Comparison of ENCODE assay signal across 20 cellular contexts in genomic region chr18:35087726-35088125, GRCh38. TPM values are rescaled to one million over a fixed set of nuclear protein-coding genes. Genes with fewer than 3 reads are reported as not detected.
DNase-seq lines count a peak whose midpoint lies in the region; ATAC-seq and TF ChIP-seq lines count a peak whose summit lies in the region.
"Had no signal": no experiment of that assay in that cellular context is flagged by ENCODE, and none has a peak within 500 bp of the region (broad histone marks: within the 10 kb centered on the region; RNA-seq: fewer than 3 reads in every experiment).

No MANE protein-coding gene starts in this region.

- intact Hi-C loops in natural killer cell (cut with micrococcal nuclease) = no loop called here

- no peak for TF ChIP-seq CTCF in natural killer cell (IDR thresholded peaks at IDR 0.05)
- no peak for TF ChIP-seq CTCF in HFFc6 (IDR thresholded peaks at IDR 0.05)

- DNase-seq in natural killer cell = no peak
- DNase-seq in natural killer cell treated with Interleukin-12 subunit alpha and Interleukin-12 subunit beta and Interleukin-15 and Interleukin-18, amount 100 ng/mL, for 72 hours (ENCODE audit: low spot score) = no peak
- DNase-seq in HFFc6 = no peak
- no peak for DNase-seq in effector memory CD8-positive, alpha-beta T cell
- DNase-seq in NCI-H82 treated with DMSO at 0.1 percent for 48 hours (lab: John Stamatoyannopoulos, UW; ENCODE audit: unreplicated experiment) = no peak
- no peak for DNase-seq in SHP77 treated with DMSO at 0.1 percent for 48 hours (lab: John Stamatoyannopoulos, UW)
- DNase-seq: Caco-2; CD8-positive, alpha-beta T cell; DMS 273 treated with DMSO at 0.1 percent for 48 hours; GM23248; H7; KG1; MG63; NCI-H2029; NCI-H446; NCI-H524 treated with DMSO at 0.1 percent for 48 hours; NCI-H774; NK-92 treated with Interleukin-12 subunit alpha and Interleukin-12 subunit beta, amount 100 ng/mL, for 24 hours; PC-3 had no signal

- H3K9me3 Mint-ChIP-seq in natural killer cell (no peaks in the 10 kb centered on the region), HFFc6 (no peaks in the 10 kb centered on the region)
- no peaks in the 10 kb centered on the region for H3K9me3 Mint-ChIP-seq in natural killer cell treated with Interleukin-12 subunit alpha and Interleukin-12 subunit beta and Interleukin-15 and Interleukin-18, amount 100 ng/mL, for 72 hours
- no peaks in the 10 kb centered on the region for H3K9me3 Mint-ChIP-seq in effector memory CD8-positive, alpha-beta T cell
- H3K9me3 Mint-ChIP-seq: CD8-positive, alpha-beta T cell had no signal

- H3K4me1 Mint-ChIP-seq in natural killer cell (peaks cover 66 to 71% of the 10 kb centered on the region in 2 donors), HFFc6 (ENCODE audit: low read depth) (peaks cover 52% of the 10 kb centered on the region)
- peaks cover 49 to 52% of the 10 kb centered on the region in 2 donors for H3K4me1 Mint-ChIP-seq in natural killer cell treated with Interleukin-12 subunit alpha and Interleukin-12 subunit beta and Interleukin-15 and Interleukin-18, amount 100 ng/mL, for 72 hours (ENCODE audit: low read depth in 2 of 2)
- peaks cover 20 to 59% of the 10 kb centered on the region in 2 donors for H3K4me1 Mint-ChIP-seq in effector memory CD8-positive, alpha-beta T cell (ENCODE audit: low read depth in 2 of 2)

- H3K27me3 Mint-ChIP-seq in natural killer cell (ENCODE audit: low read depth in 2 of 2) (no peaks in the 10 kb centered on the region), HFFc6 (ENCODE audit: insufficient read depth) (peaks cover 4% of the 10 kb centered on the region; the same call in 1 of the 2 replicates)
- no peaks in the 10 kb centered on the region for H3K27me3 Mint-ChIP-seq in natural killer cell treated with Interleukin-12 subunit alpha and Interleukin-12 subunit beta and Interleukin-15 and Interleukin-18, amount 100 ng/mL, for 72 hours
- H3K27me3 Mint-ChIP-seq in effector memory CD8-positive, alpha-beta T cell = no peaks in the 10 kb centered on the region

- H3K27ac Mint-ChIP-seq in natural killer cell = peak overlapping the region; percentile 4 to 70
- H3K27ac Mint-ChIP-seq in natural killer cell treated with Interleukin-12 subunit alpha and Interleukin-12 subunit beta and Interleukin-15 and Interleukin-18, amount 100 ng/mL, for 72 hours = no peak overlapping the region
- no peak overlapping the region for H3K27ac Mint-ChIP-seq in HFFc6
- peak overlapping the region; percentile 27 to 78 for H3K27ac Mint-ChIP-seq in effector memory CD8-positive, alpha-beta T cell
- H3K27ac Mint-ChIP-seq: CD8-positive, alpha-beta T cell had no signal

- H3K4me3 Mint-ChIP-seq in natural killer cell (no peak overlapping the region), HFFc6 (0 out of 2 replicates have a peak overlapping the region, but pooled peaks have one; percentile 31)
- no peak overlapping the region for H3K4me3 Mint-ChIP-seq in natural killer cell treated with Interleukin-12 subunit alpha and Interleukin-12 subunit beta and Interleukin-15 and Interleukin-18, amount 100 ng/mL, for 72 hours
- no peak overlapping the region for H3K4me3 Mint-ChIP-seq in effector memory CD8-positive, alpha-beta T cell
- H3K4me3 Mint-ChIP-seq: CD8-positive, alpha-beta T cell had no signal

- H3K36me3 Mint-ChIP-seq in natural killer cell (no peaks in the 10 kb centered on the region), HFFc6 (ENCODE audit: low read depth) (no peaks in the 10 kb centered on the region; the same call in 1 of the 2 replicates)
- H3K36me3 Mint-ChIP-seq in natural killer cell treated with Interleukin-12 subunit alpha and Interleukin-12 subunit beta and Interleukin-15 and Interleukin-18, amount 100 ng/mL, for 72 hours = peaks cover 7% of the 10 kb centered on the region
- H3K36me3 Mint-ChIP-seq in effector memory CD8-positive, alpha-beta T cell (ENCODE audit: insufficient read depth) = peaks cover 21% of the 10 kb centered on the region

- ATAC-seq in natural killer cell = peak in 1 of 3 donors; percentile 2
- no peak for ATAC-seq in natural killer cell treated with Interleukin-12 subunit alpha and Interleukin-12 subunit beta and Interleukin-15 and Interleukin-18, amount 100 ng/mL, for 72 hours
- ATAC-seq in effector memory CD8-positive, alpha-beta T cell (replicated peaks) = no peak
- no peak for ATAC-seq in HG03135 (IDR thresholded peaks at IDR 0.05; ENCODE audit: unreplicated experiment)
- ATAC-seq: CD8-positive, alpha-beta T cell; PC-3 had no signal

RNA-seq across cellular contexts. Expression of gene MAPRE2, which starts 46.5 kb away (rescaled TPM):
- total RNA-seq in natural killer cell = 100 to 1,000 TPM; 159 to 283 (median 207) TPM
- total RNA-seq in natural killer cell treated with Interleukin-12 subunit alpha and Interleukin-12 subunit beta and Interleukin-15 and Interleukin-18, amount 100 ng/mL, for 72 hours = 10 to 100 TPM; 32.8 to 44.4 TPM
- total RNA-seq in HFFc6 (2021; fragmentation: NEBNext Ultra II Directional; extraction: Animal tissue kit (Norgen Biotek cat#: 25700)) = 10 to 100 TPM; 22.4 to 39.1 (median 24.4) TPM

Comparison
In these comparisons a context has a peak if more than half of its experiments do, and no peak if none do; other contexts are left out.
1. H3K27ac Mint-ChIP-seq: peak in natural killer cell (2 of 2) and effector memory CD8-positive, alpha-beta T cell (2 of 2); none in natural killer cell treated with Interleukin-12 subunit alpha and Interleukin-12 subunit beta and Interleukin-15 and Interleukin-18, amount 100 ng/mL, for 72 hours (0 of 2) and HFFc6 (single experiment).